ENCODE assay signal across 9 cellular contexts in genomic region chr12:69639400-69640016, GRCh38. TPM values are rescaled to one million over a fixed set of nuclear protein-coding genes. Genes with fewer than 3 reads are reported as not detected.
DNase-seq lines count a peak whose midpoint lies in the region; ATAC-seq, FAIRE-seq and TF ChIP-seq lines count a peak whose summit lies in the region.
"Had no signal": no experiment of that assay in that cellular context is flagged by ENCODE, and none has a peak within 500 bp of the region (broad histone marks: within the 10 kb centered on the region; RNA-seq: fewer than 3 reads in every experiment).

No MANE protein-coding gene starts in this region.

- H3K9ac ChIP-seq in H1 (replicated peaks in 1 of 4; ENCODE audit: extremely low read depth in 1 of 4, low read depth in 3 of 4, low read length in 3 of 4) = no peak overlapping the region

- H3K9me3 Mint-ChIP-seq in activated CD8-positive, alpha-beta T cell treated with anti-CD3 and anti-CD28 coated beads, Interleukin-2, amount 10 ng/mL, durations not matched to agents 7 days and 5 days (ENCODE audit: insufficient read depth) = no peaks in the 10 kb centered on the region
- H3K9me3 Mint-ChIP-seq in stimulated activated effector memory CD8-positive, alpha-beta T cell treated with anti-CD3 and anti-CD28 coated beads, Interleukin-12 subunit alpha, Interleukin-12 subunit beta, amount 100 ng/mL, for 72 hours = no peaks in the 10 kb centered on the region
- H3K9me3 Mint-ChIP-seq: T-helper 1 cell treated with Interleukin-12 subunit alpha and Interleukin-12 subunit beta and Interleukin-4 antibody, amounts not matched to agents 30 μg/mL and 1 μg/mL, for 36 hours had no signal

- no peak overlapping the region for H3K18ac ChIP-seq in H1 (ENCODE audit: extremely low read depth, low read length)

- H3K79me1 ChIP-seq in H1 (ENCODE audit: low read depth, low read length) = no peaks in the 10 kb centered on the region

- ATAC-seq in GM18873 (IDR thresholded peaks at IDR 0.05; ENCODE audit: low FRiP score, unreplicated experiment) (peak; percentile 69), HG03159 (IDR thresholded peaks at IDR 0.05; ENCODE audit: unreplicated experiment) (peak; percentile 87)
- ATAC-seq in activated CD8-positive, alpha-beta T cell treated with anti-CD3 and anti-CD28 coated beads, Interleukin-2, amount 10 ng/mL, durations not matched to agents 7 days and 5 days = peak; percentile 79
- peak; percentile 76 for ATAC-seq in stimulated activated effector memory CD8-positive, alpha-beta T cell treated with anti-CD3 and anti-CD28 coated beads, Interleukin-12 subunit alpha, Interleukin-12 subunit beta, amount 100 ng/mL, for 72 hours

- H3K14ac ChIP-seq in H1 (ENCODE audit: insufficient read length) = no peak overlapping the region

- TF ChIP-seq CTCF in C4-2B (conservative IDR thresholded peaks at IDR 0.05) (peak; percentile 97), H1 (IDR thresholded peaks at IDR 0.05; ENCODE audit: control extremely low read depth in 1 of 3, insufficient read depth in 1 of 3, low read depth in 1 of 3, low read length in 3 of 3) (peak; percentile 78 to 94 (median 88))

- no peak overlapping the region for H2AK5ac ChIP-seq in H1 (ENCODE audit: low read depth, low read length)

- no peaks in the 10 kb centered on the region for H3K27me3 ChIP-seq in H1 (replicated peaks in 1 of 4; ENCODE audit: control insufficient read depth in 3 of 4, extremely low read depth in 1 of 4, insufficient read depth in 3 of 4, low read length in 3 of 4)

- no peak overlapping the region for H2BK5ac ChIP-seq in H1 (ENCODE audit: low read depth, low read length)

- no peak overlapping the region for H2BK15ac ChIP-seq in H1 (ENCODE audit: low read length)

- no peaks in the 10 kb centered on the region for H3K27me3 Mint-ChIP-seq in activated CD8-positive, alpha-beta T cell treated with anti-CD3 and anti-CD28 coated beads, Interleukin-2, amount 10 ng/mL, durations not matched to agents 7 days and 5 days (ENCODE audit: low read depth)

- no peak overlapping the region for H3K27ac Mint-ChIP-seq in activated CD8-positive, alpha-beta T cell treated with anti-CD3 and anti-CD28 coated beads, Interleukin-2, amount 10 ng/mL, durations not matched to agents 7 days and 5 days
- H3K27ac Mint-ChIP-seq in stimulated activated effector memory CD8-positive, alpha-beta T cell treated with anti-CD3 and anti-CD28 coated beads, Interleukin-12 subunit alpha, Interleukin-12 subunit beta, amount 100 ng/mL, for 72 hours = no peak overlapping the region
- H3K27ac Mint-ChIP-seq: T-helper 1 cell treated with Interleukin-12 subunit alpha and Interleukin-12 subunit beta and Interleukin-4 antibody, amounts not matched to agents 30 μg/mL and 1 μg/mL, for 36 hours had no signal

- H4K91ac ChIP-seq in H1 (replicated peaks; ENCODE audit: insufficient read length, low read length) = no peak overlapping the region

- no peak for TF ChIP-seq EP300 in H1 (IDR thresholded peaks at IDR 0.05; ENCODE audit: borderline replicate concordance in 1 of 2, low read depth in 2 of 2, low read length in 2 of 2)

- H4K20me1 ChIP-seq in H1 (replicated peaks in 1 of 2; ENCODE audit: control insufficient read depth in 1 of 2, insufficient read depth in 2 of 2, low read length in 2 of 2) = no peaks in the 10 kb centered on the region

- H3K36me3 ChIP-seq in H1 (ENCODE audit: control insufficient read depth in 2 of 4, insufficient read depth in 4 of 4, low read length in 3 of 4) = no peaks in the 10 kb centered on the region

- no peaks in the 10 kb centered on the region for H3K9me3 ChIP-seq in H1 (ENCODE audit: insufficient read depth in 2 of 2, low read depth in 1 of 2, low read length in 1 of 2)

- no peaks in the 10 kb centered on the region for H3K23me2 ChIP-seq in H1 (ENCODE audit: low read depth, low read length)

- H2BK20ac ChIP-seq in H1 (ENCODE audit: low read length) = no peak overlapping the region

- no peak overlapping the region for H3K4me2 ChIP-seq in H1 (ENCODE audit: insufficient read depth in 1 of 2, low read depth in 2 of 2, low read length in 2 of 2)

- no peak overlapping the region for H3K27ac ChIP-seq in C4-2B
- H3K27ac ChIP-seq in H1 (ENCODE audit: low read depth, low read length) = no peak overlapping the region

- H3K23ac ChIP-seq in H1 (ENCODE audit: insufficient read length) = no peak overlapping the region

- POLR2A ChIA-PET in activated CD8-positive, alpha-beta T cell treated with anti-CD3 and anti-CD28 coated beads, Interleukin-2, amount 10 ng/mL, durations not matched to agents 7 days and 5 days (lab: Charles Lee) = no interaction called here
- POLR2A ChIA-PET in H1 (lab: Charles Lee; ENCODE audit: partially characterized antibody) = no interaction called here

- WGBS in H1 (ENCODE audit: extremely low coverage in 1 of 2, insufficient coverage in 1 of 2, insufficient read length in 1 of 2, insufficient replicate concordance in 2 of 2, low coverage in 1 of 2, low lambda C conversion rate in 2 of 2, missing lambda C conversion rate in 1 of 2), 2 experiments = 31% methylated on average over 12 of the region's 12 CpGs; no CpG with 5 or more reads in 1 of the 2 experiments

- DNase-seq in NCI-H82 (lab: John Stamatoyannopoulos, UW) (peak; percentile 81), H1 (ENCODE audit: low read depth in 1 of 2, low spot score in 2 of 2) (peak; percentile 36 to 77), myocyte (ENCODE audit: low read depth) (peak; percentile 80)
- DNase-seq in activated CD8-positive, alpha-beta T cell treated with anti-CD3 and anti-CD28 coated beads, Interleukin-2, amount 10 ng/mL, durations not matched to agents 7 days and 5 days = peak; percentile 71
- DNase-seq in stimulated activated effector memory CD8-positive, alpha-beta T cell treated with anti-CD3 and anti-CD28 coated beads, Interleukin-12 subunit alpha, Interleukin-12 subunit beta, amount 100 ng/mL, for 72 hours (ENCODE audit: low spot score in 2 of 2) = peak; percentile 36 to 76

- H3K4me1 ChIP-seq in H1 (replicated peaks in 1 of 4; ENCODE audit: control insufficient read depth in 3 of 4, insufficient read depth in 4 of 4, low read length in 3 of 4) = peaks cover 0 to 7% (median 2%) of the 10 kb centered on the region in 4 experiments; a peak in 3 of 7 replicates

- H3K36me3 Mint-ChIP-seq in activated CD8-positive, alpha-beta T cell treated with anti-CD3 and anti-CD28 coated beads, Interleukin-2, amount 10 ng/mL, durations not matched to agents 7 days and 5 days (ENCODE audit: low read depth) = no peaks in the 10 kb centered on the region
- H3K36me3 Mint-ChIP-seq in stimulated activated effector memory CD8-positive, alpha-beta T cell treated with anti-CD3 and anti-CD28 coated beads, Interleukin-12 subunit alpha, Interleukin-12 subunit beta, amount 100 ng/mL, for 72 hours = no peaks in the 10 kb centered on the region

- H3K4me3 Mint-ChIP-seq in activated CD8-positive, alpha-beta T cell treated with anti-CD3 and anti-CD28 coated beads, Interleukin-2, amount 10 ng/mL, durations not matched to agents 7 days and 5 days = no peak overlapping the region
- no peak overlapping the region for H3K4me3 Mint-ChIP-seq in stimulated activated effector memory CD8-positive, alpha-beta T cell treated with anti-CD3 and anti-CD28 coated beads, Interleukin-12 subunit alpha, Interleukin-12 subunit beta, amount 100 ng/mL, for 72 hours
- H3K4me3 Mint-ChIP-seq: T-helper 1 cell treated with Interleukin-12 subunit alpha and Interleukin-12 subunit beta and Interleukin-4 antibody, amounts not matched to agents 30 μg/mL and 1 μg/mL, for 36 hours had no signal

- H3K4me3 ChIP-seq in H1 (ENCODE audit: extremely low read depth in 1 of 4, insufficient read depth in 2 of 4, low read depth in 3 of 4, low read length in 4 of 4) = no peak overlapping the region

- H2BK12ac ChIP-seq in H1 (ENCODE audit: low read depth, low read length) = no peak overlapping the region

- H2AFZ ChIP-seq in H1 (ENCODE audit: low read length) = no peak overlapping the region

- no peak for TF ChIP-seq POLR2A in H1 (IDR thresholded peaks at IDR 0.05; ENCODE audit: control extremely low read depth in 1 of 2, low read depth in 2 of 2, low read length in 2 of 2)

- peaks cover 3% of the 10 kb centered on the region for H3K4me1 Mint-ChIP-seq in activated CD8-positive, alpha-beta T cell treated with anti-CD3 and anti-CD28 coated beads, Interleukin-2, amount 10 ng/mL, durations not matched to agents 7 days and 5 days (ENCODE audit: low read depth)
- H3K4me1 Mint-ChIP-seq in stimulated activated effector memory CD8-positive, alpha-beta T cell treated with anti-CD3 and anti-CD28 coated beads, Interleukin-12 subunit alpha, Interleukin-12 subunit beta, amount 100 ng/mL, for 72 hours = no peaks in the 10 kb centered on the region

- H4K8ac ChIP-seq in H1 (ENCODE audit: extremely low read depth, insufficient read depth, low read length) = no peak overlapping the region

- no peak overlapping the region for H4K5ac ChIP-seq in H1 (ENCODE audit: insufficient read length, low read depth, low read length)

- CTCF ChIA-PET in activated CD8-positive, alpha-beta T cell treated with anti-CD3 and anti-CD28 coated beads, Interleukin-2, amount 10 ng/mL, durations not matched to agents 7 days and 5 days (lab: Charles Lee) = interaction anchor here (0.8 to 4.2 kb wide), 15 partner anchors 11 to 483 kb away, joined by 3 to 30 read pairs (median 3); no protein-coding TSS in a partner anchor
- CTCF ChIA-PET in H1 (lab: Charles Lee; ENCODE audit: partially characterized antibody) = interaction anchor here (0.6 to 4.7 kb wide), 39 partner anchors 10 to 479 kb away, joined by 3 to 68 read pairs (median 4); no protein-coding TSS in a partner anchor

- H2BK120ac ChIP-seq in H1 (replicated peaks; ENCODE audit: low read depth, low read length) = no peak overlapping the region

- no peak overlapping the region for H3K4ac ChIP-seq in H1 (replicated peaks; ENCODE audit: insufficient read length, low read depth, low read length)

- no peaks in the 10 kb centered on the region for H3K79me2 ChIP-seq in H1 (ENCODE audit: control insufficient read depth in 1 of 2, insufficient read depth in 2 of 2, low read length in 2 of 2)

- peak; percentile 77 for FAIRE-seq in H1 (lab: Jason Lieb, UNC)

- peak; percentile 64 to 74 for TF ChIP-seq RAD21 in H1 (IDR thresholded peaks at IDR 0.05 in 1 of 2, conservative IDR thresholded peaks at IDR 0.05 in 1 of 2; ENCODE audit: low read depth in 2 of 2, low read length in 2 of 2)

- no peak overlapping the region for H3K56ac ChIP-seq in H1 (replicated peaks; ENCODE audit: insufficient read length, low read depth, low read length)

RNA-seq across cellular contexts. Expression of gene LRRC10, which starts 28.8 kb away (rescaled TPM):
- not detected for total RNA-seq in activated CD8-positive, alpha-beta T cell treated with anti-CD3 and anti-CD28 coated beads, Interleukin-2, amount 10 ng/mL, durations not matched to agents 7 days and 5 days
- total RNA-seq in H1 (2021; fragmentation: NEBNext Ultra II Directional; extraction: Animal tissue kit (Norgen Biotek cat#: 25700)) = not detected in 2 replicates
- polyA plus RNA-seq in H1 (2011; rRNA removed) = not detected in 2 replicates
- not detected for polyA plus RNA-seq in H1 (2011; cell fraction: cytosol; rRNA removed)
- polyA plus RNA-seq in H1 (2011; cell fraction: nucleus; rRNA removed) = not detected
- not detected in 4 replicates for polyA plus RNA-seq in H1 (2012, experiment 1 of 2)
- polyA plus RNA-seq in H1 (2012, experiment 2 of 2) = not detected
- not detected for polyA plus RNA-seq in H1 (2013, experiment 1 of 2)
- not detected for polyA plus RNA-seq in H1 (2013, experiment 2 of 2)
- not detected in 2 replicates for polyA minus RNA-seq in H1 (2011; rRNA and poly(A)+ RNA removed)
- not detected for polyA minus RNA-seq in H1 (2011; cell fraction: cytosol; rRNA and poly(A)+ RNA removed)
- not detected for polyA minus RNA-seq in H1 (2011; cell fraction: nucleus; rRNA and poly(A)+ RNA removed)
- not detected in 2 replicates for total RNA-seq in myocyte
- not detected for polyA plus RNA-seq in myocyte (2012)

RNA-seq across cellular contexts. Expression of gene CCT2, which starts 54.2 kb away (rescaled TPM):
- total RNA-seq in activated CD8-positive, alpha-beta T cell treated with anti-CD3 and anti-CD28 coated beads, Interleukin-2, amount 10 ng/mL, durations not matched to agents 7 days and 5 days = 100 to 1,000 TPM; 238 to 252 TPM
- 409 and 419 TPM in 2 replicates for total RNA-seq in H1 (2021; fragmentation: NEBNext Ultra II Directional; extraction: Animal tissue kit (Norgen Biotek cat#: 25700))
- 153 and 244 TPM in 2 replicates for polyA plus RNA-seq in H1 (2011; rRNA removed)
- polyA plus RNA-seq in H1 (2011; cell fraction: cytosol; rRNA removed) = 245 TPM
- 196 TPM for polyA plus RNA-seq in H1 (2011; cell fraction: nucleus; rRNA removed)
- 288 to 418 TPM (median 317 TPM) in 4 replicates for polyA plus RNA-seq in H1 (2012, experiment 1 of 2)
- 43.3 TPM for polyA plus RNA-seq in H1 (2012, experiment 2 of 2)
- 334 TPM for polyA plus RNA-seq in H1 (2013, experiment 1 of 2)
- 330 TPM for polyA plus RNA-seq in H1 (2013, experiment 2 of 2)
- 462 and 568 TPM in 2 replicates for polyA minus RNA-seq in H1 (2011; rRNA and poly(A)+ RNA removed)
- 217 TPM for polyA minus RNA-seq in H1 (2011; cell fraction: cytosol; rRNA and poly(A)+ RNA removed)
- 222 TPM for polyA minus RNA-seq in H1 (2011; cell fraction: nucleus; rRNA and poly(A)+ RNA removed)
- total RNA-seq in myocyte = 297 and 325 TPM in 2 replicates
- polyA plus RNA-seq in myocyte (2012) = 169 TPM

RNA-seq across cellular contexts. Expression of gene BEST3, which starts 59.6 kb away (rescaled TPM):
- not detected for total RNA-seq in activated CD8-positive, alpha-beta T cell treated with anti-CD3 and anti-CD28 coated beads, Interleukin-2, amount 10 ng/mL, durations not matched to agents 7 days and 5 days
- 0.17 TPM in 1 of 2 replicates, not detected in the other for total RNA-seq in H1 (2021; fragmentation: NEBNext Ultra II Directional; extraction: Animal tissue kit (Norgen Biotek cat#: 25700))
- polyA plus RNA-seq in H1 (2011; rRNA removed) = 0.02 TPM in 1 of 2 replicates, not detected in the other
- not detected for polyA plus RNA-seq in H1 (2011; cell fraction: cytosol; rRNA removed)
- 0.07 TPM for polyA plus RNA-seq in H1 (2011; cell fraction: nucleus; rRNA removed)
- not detected in 4 replicates for polyA plus RNA-seq in H1 (2012, experiment 1 of 2)
- polyA plus RNA-seq in H1 (2012, experiment 2 of 2) = not detected
- 0.26 TPM for polyA plus RNA-seq in H1 (2013, experiment 1 of 2)
- 0.15 TPM for polyA plus RNA-seq in H1 (2013, experiment 2 of 2)
- polyA minus RNA-seq in H1 (2011; rRNA and poly(A)+ RNA removed) = 0.44 TPM in 1 of 2 replicates, not detected in the other
- not detected for polyA minus RNA-seq in H1 (2011; cell fraction: cytosol; rRNA and poly(A)+ RNA removed)
- not detected for polyA minus RNA-seq in H1 (2011; cell fraction: nucleus; rRNA and poly(A)+ RNA removed)
- total RNA-seq in myocyte = 40.9 and 42.2 TPM in 2 replicates
- polyA plus RNA-seq in myocyte (2012) = 14.7 TPM

Comparison
In these comparisons a context has a peak if more than half of its experiments do, and no peak if none do; other contexts are left out.
1. RNA of gene BEST3, which starts 59.6 kb away (total RNA-seq): 40.9 to 42.2 TPM in myocyte; 0.17 TPM in H1 and not detected in activated CD8-positive, alpha-beta T cell treated with anti-CD3 and anti-CD28 coated beads, Interleukin-2, amount 10 ng/mL, durations not matched to agents 7 days and 5 days; every median in the first group is over 10 times any median in the second.
2. Peak in every context shown above with its lines, with median percentiles within 50 percentile points of each other: ATAC-seq and DNase-seq.